In the genomic region with DNA sequence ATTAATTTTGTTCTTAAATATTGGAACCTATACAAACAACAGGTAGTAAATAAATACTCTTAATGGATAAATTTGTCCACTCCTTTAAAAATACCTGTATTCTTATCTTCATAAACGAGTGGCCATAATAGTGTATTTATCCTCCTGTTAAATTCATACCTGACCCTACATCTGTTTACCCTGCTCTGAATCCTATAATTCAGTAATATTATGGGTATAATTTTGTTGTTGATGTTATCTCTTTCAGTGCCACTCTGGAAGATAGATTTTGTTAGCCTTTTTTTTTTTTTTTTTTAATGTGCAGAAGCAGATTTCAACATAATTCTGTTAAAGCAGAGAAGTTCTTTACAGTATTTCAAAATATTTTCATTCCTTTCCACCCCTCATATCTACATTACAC, we compare ENCODE assay signal across 16 cellular contexts.
A peak's percentile ranks its signal among the peaks of the same experiment; 100 is the strongest.
DNase-seq lines count a peak whose midpoint lies in the region; ATAC-seq and FAIRE-seq lines count a peak whose summit lies in the region.
"Had no signal": no experiment of that assay in that cellular context is flagged by ENCODE, and none has a peak within 500 bp of the region (broad histone marks: within the 10 kb centered on the region; RNA-seq: fewer than 3 reads in every experiment).

No MANE protein-coding gene starts in this region.

- DNase-seq in NCI-H2227 (lab: John Stamatoyannopoulos, UW; ENCODE audit: unreplicated experiment) (peak; percentile 11), NCI-H2227 treated with DMSO at 0.1 percent for 48 hours (lab: John Stamatoyannopoulos, UW) (no peak), NCI-H69 (lab: John Stamatoyannopoulos, UW) (peak; percentile 37)
- DNase-seq: AML-193; Caco-2; Calu3; CD4-positive, alpha-beta T cell; CD8-positive, alpha-beta T cell; DMS79 treated with DMSO at 0.1 percent for 48 hours; GF-D8 had no signal

- ATAC-seq in GM21528 (IDR thresholded peaks at IDR 0.05; ENCODE audit: low FRiP score, unreplicated experiment) = no peak
- ATAC-seq: A549; CD8-positive, alpha-beta T cell had no signal

- FAIRE-seq in TTC549 (lab: Jason Lieb, UNC) = peak; percentile 56
- FAIRE-seq: G401.6, GM12891, GM19239 had no signal
